Comparison of ENCODE assay signal across 18 cellular contexts in the genomic region with DNA sequence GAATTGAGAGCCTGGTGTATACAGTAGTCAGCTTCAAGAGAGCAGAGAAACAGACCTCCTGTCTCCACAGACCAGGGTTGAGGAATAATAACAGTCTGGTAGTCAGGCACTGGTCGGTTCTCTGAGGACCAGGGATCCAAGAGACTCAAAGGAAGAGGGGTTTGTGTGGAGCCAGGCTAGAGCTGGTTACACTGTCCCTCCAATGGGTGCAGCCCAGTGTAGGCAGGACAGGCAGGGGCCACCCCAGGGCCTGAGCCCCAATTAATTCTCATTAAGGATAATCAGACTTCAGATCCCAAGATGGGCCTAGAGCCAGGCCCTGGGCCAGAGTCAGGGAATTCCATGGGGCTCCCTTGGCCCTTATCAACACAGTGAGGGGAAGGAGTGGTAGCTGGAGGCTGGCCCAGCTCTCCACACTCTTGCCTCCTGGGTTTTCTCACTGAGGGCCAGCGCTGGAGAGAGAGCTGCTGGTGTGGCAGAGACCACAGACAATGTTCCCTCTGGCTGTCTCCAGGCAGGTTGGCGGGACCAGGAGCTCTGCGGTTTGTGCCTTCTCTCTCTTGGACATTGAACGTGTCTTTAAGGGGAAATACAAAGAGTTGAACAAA. TPM values are rescaled to one million over a fixed set of nuclear protein-coding genes. Genes with fewer than 3 reads are reported as not detected.
DNase-seq lines count a peak whose midpoint lies in the region; ATAC-seq and TF ChIP-seq lines count a peak whose summit lies in the region.
"Had no signal": no experiment of that assay in that cellular context is flagged by ENCODE, and none has a peak within 500 bp of the region (broad histone marks: within the 10 kb centered on the region; RNA-seq: fewer than 3 reads in every experiment).

No MANE protein-coding gene starts in this region.

- H3K4me1 ChIP-seq in right cardiac atrium (ENCODE audit: control insufficient read depth, insufficient read depth, low read length), result peaks cover 7% of the 10 kb centered on the region
- H3K4me1 ChIP-seq: prostate gland had no signal

- H3K4me3 ChIP-seq in right cardiac atrium (ENCODE audit: low read length), result no peak overlapping the region
- H3K4me3 ChIP-seq: prostate gland had no signal

- intact Hi-C loops in right cardiac atrium (cut with DNase I), result loop anchor here in 1 of 4 donors (2.0 kb wide), 1 partner anchor 30 kb away; no protein-coding TSS in a partner anchor
- intact Hi-C loops in sciatic nerve (cut with DNase I), result no loop called here

- DNase-seq in M059J (ENCODE audit: low read depth) (peak; percentile 44), WTC11 (ENCODE audit: low spot score) (no peak), right cardiac atrium (peak; percentile 54 to 81 (median 78)), sciatic nerve (ENCODE audit: low spot score) (no peak), pons (ENCODE audit: low spot score) (no peak), HuH-7.5 (ENCODE audit: low spot score) (no peak)
- DNase-seq: activated CD4-positive, alpha-beta T cell treated with anti-CD3 and anti-CD28 coated beads, Interleukin-2, amount 50 U/mL, for 48 hours; GDM1; H7; KBM-7; midbrain; NCI-H1436 treated with DMSO at 0.1 percent for 48 hours; NCI-H524 treated with DMSO at 0.1 percent for 48 hours; stimulated activated CD4-positive, alpha-beta T cell treated with anti-CD3 and anti-CD28 coated beads, Interleukin-4, amount 100 ng/mL, for 24 hours; stimulated activated naive B cell treated with anti-CD40 and anti-IgM and Interleukin-4, amounts not matched to agents 10 μg/mL and 1 μg/mL and 100 μg/mL, for 72 hours had no signal

- POLR2A ChIA-PET in WTC11 (lab: Charles Lee), result no interaction called here

- 0 out of 2 replicates have a peak, but pooled peaks cover 4% of the 10 kb centered on the region for H3K36me3 Mint-ChIP-seq in WTC11
- H3K36me3 Mint-ChIP-seq: activated naive CD4-positive, alpha-beta T cell treated with anti-CD3 and anti-CD28 coated beads, Interleukin-2, amount 50 U/mL, for 24 hours had no signal

- H3K9me3 Mint-ChIP-seq in WTC11, result no peaks in the 10 kb centered on the region
- H3K9me3 Mint-ChIP-seq: activated naive CD4-positive, alpha-beta T cell treated with anti-CD3 and anti-CD28 coated beads, Interleukin-2, amount 50 U/mL, for 24 hours had no signal

- no peaks in the 10 kb centered on the region for H3K27me3 ChIP-seq in right cardiac atrium (ENCODE audit: control insufficient read depth, insufficient read depth)

- peaks cover 20% of the 10 kb centered on the region for H3K4me1 Mint-ChIP-seq in WTC11

- ATAC-seq in WTC11 (no peak), right cardiac atrium (peak; percentile 32 to 69), sciatic nerve (peak; percentile 3), GM18909 (IDR thresholded peaks at IDR 0.05; ENCODE audit: poor library complexity, unreplicated experiment) (no peak)
- ATAC-seq: stimulated activated naive B cell treated with anti-CD40 and anti-IgM and Interleukin-4, amounts not matched to agents 10 μg/mL and 1 μg/mL and 100 μg/mL, for 72 hours had no signal

- peak overlapping the region; percentile 57; the same call in 1 of the 2 replicates for H3K27ac Mint-ChIP-seq in WTC11
- H3K27ac Mint-ChIP-seq: stimulated activated naive B cell treated with anti-CD40 and anti-IgM and Interleukin-4, amounts not matched to agents 10 μg/mL and 1 μg/mL and 100 μg/mL, for 72 hours had no signal

- no peaks in the 10 kb centered on the region for H3K9me3 ChIP-seq in right cardiac atrium (ENCODE audit: control insufficient read depth, low read length)
- H3K9me3 ChIP-seq: prostate gland had no signal

- H3K27me3 Mint-ChIP-seq in WTC11 (ENCODE audit: low read depth), result no peaks in the 10 kb centered on the region
- H3K27me3 Mint-ChIP-seq: activated naive CD4-positive, alpha-beta T cell treated with anti-CD3 and anti-CD28 coated beads, Interleukin-2, amount 50 U/mL, for 24 hours; stimulated activated naive B cell treated with anti-CD40 and anti-IgM and Interleukin-4, amounts not matched to agents 10 μg/mL and 1 μg/mL and 100 μg/mL, for 72 hours had no signal

- peak overlapping the region; percentile 79 for H3K27ac ChIP-seq in right cardiac atrium (ENCODE audit: low read length)
- H3K27ac ChIP-seq: prostate gland had no signal

- no peak for TF ChIP-seq CTCF in WTC11 (IDR thresholded peaks at IDR 0.05)

- 46% methylated on average over 5 of the region's 5 CpGs for WGBS in right cardiac atrium

- CTCF ChIA-PET in WTC11 (lab: Charles Lee), result interaction anchor here (0.6 to 4.1 kb wide), 8 partner anchors 10 to 359 kb away, joined by 3 to 23 read pairs (median 6); a partner anchor contains a TSS

- no peak overlapping the region for H3K4me3 Mint-ChIP-seq in WTC11

TF ChIP-seq in WTC11, 78 proteins besides CTCF, POLR2A, EP300 and RAD21 (continues in another document):
- TF ChIP-seq, protein P1, sequence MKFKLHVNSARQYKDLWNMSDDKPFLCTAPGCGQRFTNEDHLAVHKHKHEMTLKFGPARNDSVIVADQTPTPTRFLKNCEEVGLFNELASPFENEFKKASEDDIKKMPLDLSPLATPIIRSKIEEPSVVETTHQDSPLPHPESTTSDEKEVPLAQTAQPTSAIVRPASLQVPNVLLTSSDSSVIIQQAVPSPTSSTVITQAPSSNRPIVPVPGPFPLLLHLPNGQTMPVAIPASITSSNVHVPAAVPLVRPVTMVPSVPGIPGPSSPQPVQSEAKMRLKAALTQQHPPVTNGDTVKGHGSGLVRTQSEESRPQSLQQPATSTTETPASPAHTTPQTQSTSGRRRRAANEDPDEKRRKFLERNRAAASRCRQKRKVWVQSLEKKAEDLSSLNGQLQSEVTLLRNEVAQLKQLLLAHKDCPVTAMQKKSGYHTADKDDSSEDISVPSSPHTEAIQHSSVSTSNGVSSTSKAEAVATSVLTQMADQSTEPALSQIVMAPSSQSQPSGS (CRISPR knock-in tag; IDR thresholded peaks at IDR 0.05; ENCODE audit: borderline replicate concordance, low read depth), result no peak
- TF ChIP-seq TCF7 (CRISPR knock-in tag; IDR thresholded peaks at IDR 0.05; ENCODE audit: low read depth) (no peak), SP1 (CRISPR knock-in tag; conservative IDR thresholded peaks at IDR 0.05) (no peak), FOXJ3 (CRISPR knock-in tag; IDR thresholded peaks at IDR 0.05; ENCODE audit: borderline replicate concordance) (no peak), GRHL2 (CRISPR knock-in tag; IDR thresholded peaks at IDR 0.05; ENCODE audit: insufficient replicate concordance, severe bottlenecking) (no peak), RELA (CRISPR knock-in tag; IDR thresholded peaks at IDR 0.05; ENCODE audit: borderline replicate concordance) (no peak), GABPB1 (CRISPR knock-in tag; IDR thresholded peaks at IDR 0.05) (no peak)
- TF ChIP-seq, protein P2, sequence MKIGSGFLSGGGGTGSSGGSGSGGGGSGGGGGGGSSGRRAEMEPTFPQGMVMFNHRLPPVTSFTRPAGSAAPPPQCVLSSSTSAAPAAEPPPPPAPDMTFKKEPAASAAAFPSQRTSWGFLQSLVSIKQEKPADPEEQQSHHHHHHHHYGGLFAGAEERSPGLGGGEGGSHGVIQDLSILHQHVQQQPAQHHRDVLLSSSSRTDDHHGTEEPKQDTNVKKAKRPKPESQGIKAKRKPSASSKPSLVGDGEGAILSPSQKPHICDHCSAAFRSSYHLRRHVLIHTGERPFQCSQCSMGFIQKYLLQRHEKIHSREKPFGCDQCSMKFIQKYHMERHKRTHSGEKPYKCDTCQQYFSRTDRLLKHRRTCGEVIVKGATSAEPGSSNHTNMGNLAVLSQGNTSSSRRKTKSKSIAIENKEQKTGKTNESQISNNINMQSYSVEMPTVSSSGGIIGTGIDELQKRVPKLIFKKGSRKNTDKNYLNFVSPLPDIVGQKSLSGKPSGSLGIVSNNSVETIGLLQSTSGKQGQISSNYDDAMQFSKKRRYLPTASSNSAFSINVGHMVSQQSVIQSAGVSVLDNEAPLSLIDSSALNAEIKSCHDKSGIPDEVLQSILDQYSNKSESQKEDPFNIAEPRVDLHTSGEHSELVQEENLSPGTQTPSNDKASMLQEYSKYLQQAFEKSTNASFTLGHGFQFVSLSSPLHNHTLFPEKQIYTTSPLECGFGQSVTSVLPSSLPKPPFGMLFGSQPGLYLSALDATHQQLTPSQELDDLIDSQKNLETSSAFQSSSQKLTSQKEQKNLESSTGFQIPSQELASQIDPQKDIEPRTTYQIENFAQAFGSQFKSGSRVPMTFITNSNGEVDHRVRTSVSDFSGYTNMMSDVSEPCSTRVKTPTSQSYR (CRISPR knock-in tag; IDR thresholded peaks at IDR 0.05), result no peak
- TF ChIP-seq, protein P3, sequence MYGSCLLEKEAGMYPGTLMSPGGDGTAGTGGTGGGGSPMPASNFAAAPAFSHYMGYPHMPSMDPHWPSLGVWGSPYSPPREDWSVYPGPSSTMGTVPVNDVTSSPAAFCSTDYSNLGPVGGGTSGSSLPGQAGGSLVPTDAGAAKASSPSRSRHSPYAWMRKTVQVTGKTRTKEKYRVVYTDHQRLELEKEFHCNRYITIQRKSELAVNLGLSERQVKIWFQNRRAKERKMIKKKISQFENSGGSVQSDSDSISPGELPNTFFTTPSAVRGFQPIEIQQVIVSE (CRISPR knock-in tag; IDR thresholded peaks at IDR 0.05; ENCODE audit: borderline replicate concordance), result no peak

RNA-seq across cellular contexts. Expression of a gene that starts 9.1 kb away (rescaled TPM):
- total RNA-seq in M059J (2014; rRNA removed; shearing (Covaris generic)), result 0.37 and 1.3 TPM in 2 replicates
- total RNA-seq in WTC11 (2021) (6.9 to 12.4 TPM (median 8.7 TPM) in 3 replicates), right cardiac atrium (1 to 10 TPM; 2.3 to 3.4 (median 2.7) TPM), sciatic nerve (8.4 TPM)
- 3.7 TPM for polyA plus RNA-seq in right cardiac atrium

RNA-seq across cellular contexts. Expression of a gene that starts 31.4 kb away (rescaled TPM):
- total RNA-seq in M059J (2014; rRNA removed; shearing (Covaris generic)), result 18.5 and 25.8 TPM in 2 replicates
- total RNA-seq in WTC11 (2021) (17.9 to 29.1 TPM (median 19.7 TPM) in 3 replicates), right cardiac atrium (10 to 100 TPM; 14.2 to 21.5 (median 15.7) TPM), sciatic nerve (16.3 TPM)
- polyA plus RNA-seq in right cardiac atrium, result 8.6 TPM

RNA-seq across cellular contexts. Expression of a gene that starts 48.0 kb away (rescaled TPM):
- 396 and 698 TPM in 2 replicates for total RNA-seq in M059J (2014; rRNA removed; shearing (Covaris generic))
- 40.7 to 68.8 TPM (median 46.2 TPM) in 3 replicates for total RNA-seq in WTC11 (2021)
- 100 to 1,000 TPM; 238 to 451 (median 281) TPM for total RNA-seq in right cardiac atrium
- polyA plus RNA-seq in right cardiac atrium, result 247 TPM
- 322 TPM for total RNA-seq in sciatic nerve

RNA-seq across cellular contexts. Expression of a gene that starts 50.3 kb away (rescaled TPM):
- 96.1 and 109 TPM in 2 replicates for total RNA-seq in M059J (2014; rRNA removed; shearing (Covaris generic))
- total RNA-seq in WTC11 (2021) (112 to 129 TPM (median 115 TPM) in 3 replicates), right cardiac atrium (10 to 100 TPM; 55.3 to 62.9 (median 59.5) TPM), sciatic nerve (37.4 TPM)
- 93.6 TPM for polyA plus RNA-seq in right cardiac atrium

Comparison
In these comparisons a context has a peak if more than half of its experiments do, and no peak if none do; other contexts are left out.
1. DNase-seq: peak in M059J (single experiment) and right cardiac atrium (3 of 3); none in WTC11 (single experiment), sciatic nerve (single experiment), pons (single experiment) and HuH-7.5 (single experiment).
2. ATAC-seq: peak in right cardiac atrium (2 of 2) and sciatic nerve (single experiment); none in WTC11 (single experiment) and GM18909 (single experiment).